ENCODE assay signal across 35 cellular contexts in the genomic region with DNA sequence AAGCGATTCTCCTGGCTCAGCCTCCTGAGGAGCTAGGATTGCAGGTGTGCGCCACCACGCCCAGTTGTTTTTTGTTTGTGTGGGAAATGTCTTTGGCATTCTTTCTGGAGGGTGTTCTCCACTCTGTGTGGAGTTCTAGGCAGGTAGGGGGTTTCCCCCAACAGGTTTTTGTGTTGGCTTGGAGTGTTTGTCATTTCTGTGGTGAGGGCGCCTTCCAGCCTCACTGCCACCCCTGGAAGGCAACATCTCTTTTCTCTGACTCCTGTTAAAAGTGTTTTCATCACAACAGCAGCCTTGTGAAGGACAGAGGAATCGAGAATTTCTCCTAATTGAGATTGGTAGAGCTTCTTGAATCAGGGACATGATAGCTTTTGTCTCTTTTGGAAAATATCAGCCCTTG.
"Had no signal": no experiment of that assay in that cellular context is flagged by ENCODE, and none has a peak within 500 bp of the region (broad histone marks: within the 10 kb centered on the region; RNA-seq: fewer than 3 reads in every experiment).

No MANE protein-coding gene starts in this region.

- H3K9me3 Mint-ChIP-seq: central memory CD8-positive, alpha-beta T cell; effector memory CD8-positive, alpha-beta T cell had no signal

- H3K4me3 ChIP-seq: ascending aorta, breast epithelium, cardiac muscle cell, esophagus muscularis mucosa, gastrocnemius medialis had no signal

- H3K27ac ChIP-seq: ascending aorta, breast epithelium, cardiac muscle cell, esophagus muscularis mucosa, foreskin keratinocyte, gastrocnemius medialis, WERI-Rb-1 had no signal

- FAIRE-seq: colon had no signal

- H3K27me3 ChIP-seq: ascending aorta, breast epithelium, cardiac muscle cell, foreskin keratinocyte had no signal

- H3K9me3 ChIP-seq: ascending aorta, gastrocnemius medialis had no signal

- H3K36me3 ChIP-seq: ascending aorta, breast epithelium, cardiac muscle cell, esophagus muscularis mucosa, gastrocnemius medialis, WERI-Rb-1 had no signal

- DNase-seq: activated CD4-positive, alpha-beta memory T cell treated with anti-CD3 and anti-CD28 coated beads for 36 hours; activated CD4-positive, alpha-beta T cell treated with anti-CD3 and anti-CD28 coated beads for 36 hours; activated CD4-positive, alpha-beta T cell treated with anti-CD3 and anti-CD28 coated beads, Interleukin-2, amount 10 ng/mL, durations not matched to agents 24 days and 14 days; activated CD4-positive, CD25-positive, alpha-beta regulatory T cell; activated CD4-positive, CD25-positive, alpha-beta regulatory T cell treated with anti-CD3 and anti-CD28 coated beads, Interleukin-2, amount 50 U/mL, for 72 hours; activated CD8-positive, alpha-beta memory T cell treated with anti-CD3 and anti-CD28 coated beads, Interleukin-2, amount 10 ng/mL, durations not matched to agents 7 days and 5 days; activated CD8-positive, alpha-beta memory T cell treated with anti-CD3 and anti-CD28 coated beads, Interleukin-2, amount 50 U/mL, for 4 hours; activated CD8-positive, alpha-beta T cell treated with anti-CD3 and anti-CD28 coated beads, Interleukin-2, amount 10 ng/mL, durations not matched to agents 7 days and 5 days; activated gamma-delta T cell; activated naive CD4-positive, alpha-beta T cell; activated naive CD4-positive, alpha-beta T cell treated with anti-CD3 and anti-CD28 coated beads, Interleukin-2, amount 10 ng/mL, durations not matched to agents 7 days and 5 days; activated naive CD8-positive, alpha-beta T cell treated with anti-CD3 and anti-CD28 coated beads, Interleukin-2, amount 10 ng/mL, durations not matched to agents 7 days and 5 days; activated T-cell treated with anti-CD3 and anti-CD28 coated beads, Interleukin-2, amount 50 U/mL, for 1 hour; activated T-cell treated with anti-CD3 and anti-CD28 coated beads, Interleukin-2, amount 50 U/mL, for 72 hours; cortex of kidney; dermis blood vessel endothelial cell; effector CD4-positive, alpha-beta T cell; effector memory CD8-positive, alpha-beta T cell; erythroblast; foreskin keratinocyte; gastrocnemius medialis; glutamatergic neuron; T-helper 1 cell; T-helper 17 cell; T1000; WERI-Rb-1 had no signal

- ATAC-seq: activated CD4-positive, alpha-beta T cell treated with anti-CD3 and anti-CD28 coated beads for 36 hours; activated CD8-positive, alpha-beta memory T cell treated with anti-CD3 and anti-CD28 coated beads, Interleukin-2, amount 10 ng/mL, durations not matched to agents 7 days and 5 days; activated CD8-positive, alpha-beta T cell treated with anti-CD3 and anti-CD28 coated beads, Interleukin-2, amount 10 ng/mL, durations not matched to agents 7 days and 5 days; activated naive CD4-positive, alpha-beta T cell treated with anti-CD3 and anti-CD28 coated beads, Interleukin-2, amount 50 U/mL, for 72 hours; activated T-cell treated with anti-CD3 and anti-CD28 coated beads, Interleukin-2, amount 50 U/mL, for 72 hours; effector memory CD8-positive, alpha-beta T cell; foreskin keratinocyte; gastrocnemius medialis; T-helper 17 cell had no signal

- H3K4me3 Mint-ChIP-seq: activated CD4-positive, alpha-beta memory T cell treated with anti-CD3 and anti-CD28 coated beads for 36 hours; activated CD4-positive, alpha-beta T cell treated with anti-CD3 and anti-CD28 coated beads for 36 hours; activated CD4-positive, alpha-beta T cell treated with anti-CD3 and anti-CD28 coated beads, Interleukin-2, amount 10 ng/mL, durations not matched to agents 24 days and 14 days; activated CD8-positive, alpha-beta memory T cell treated with anti-CD3 and anti-CD28 coated beads, Interleukin-2, amount 10 ng/mL, durations not matched to agents 7 days and 5 days; activated CD8-positive, alpha-beta T cell treated with anti-CD3 and anti-CD28 coated beads, Interleukin-2, amount 10 ng/mL, durations not matched to agents 7 days and 5 days; activated naive CD4-positive, alpha-beta T cell treated with anti-CD3 and anti-CD28 coated beads, Interleukin-2, amount 10 ng/mL, durations not matched to agents 7 days and 5 days; activated naive CD8-positive, alpha-beta T cell treated with anti-CD3 and anti-CD28 coated beads, Interleukin-2, amount 10 ng/mL, durations not matched to agents 7 days and 5 days; activated T-cell treated with anti-CD3 and anti-CD28 coated beads, Interleukin-2, amount 50 U/mL, for 72 hours; brain; central memory CD8-positive, alpha-beta T cell; effector memory CD8-positive, alpha-beta T cell; T-helper 17 cell; T-helper 2 cell treated with Interferon-gamma antibody and Interleukin-4, amounts not matched to agents 5 μg/mL and 100 μg/mL, for 36 hours had no signal

- H3K27ac Mint-ChIP-seq: activated CD4-positive, alpha-beta memory T cell treated with anti-CD3 and anti-CD28 coated beads for 36 hours; activated CD4-positive, alpha-beta T cell treated with anti-CD3 and anti-CD28 coated beads for 36 hours; activated CD4-positive, alpha-beta T cell treated with anti-CD3 and anti-CD28 coated beads, Interleukin-2, amount 10 ng/mL, durations not matched to agents 24 days and 14 days; activated CD8-positive, alpha-beta memory T cell treated with anti-CD3 and anti-CD28 coated beads, Interleukin-2, amount 10 ng/mL, durations not matched to agents 7 days and 5 days; activated CD8-positive, alpha-beta T cell treated with anti-CD3 and anti-CD28 coated beads, Interleukin-2, amount 10 ng/mL, durations not matched to agents 7 days and 5 days; activated naive CD4-positive, alpha-beta T cell treated with anti-CD3 and anti-CD28 coated beads, Interleukin-2, amount 10 ng/mL, durations not matched to agents 7 days and 5 days; activated naive CD4-positive, alpha-beta T cell treated with anti-CD3 and anti-CD28 coated beads, Interleukin-2, amount 50 U/mL, for 72 hours; activated T-cell treated with anti-CD3 and anti-CD28 coated beads, Interleukin-2, amount 50 U/mL, for 72 hours; brain; T-helper 17 cell; T-helper 2 cell treated with Interferon-gamma antibody and Interleukin-4, amounts not matched to agents 5 μg/mL and 100 μg/mL, for 36 hours had no signal

- H3K27me3 Mint-ChIP-seq: activated CD4-positive, alpha-beta memory T cell treated with anti-CD3 and anti-CD28 coated beads for 36 hours; activated CD4-positive, alpha-beta T cell treated with anti-CD3 and anti-CD28 coated beads for 36 hours; activated CD4-positive, alpha-beta T cell treated with anti-CD3 and anti-CD28 coated beads, Interleukin-2, amount 10 ng/mL, durations not matched to agents 24 days and 14 days; activated CD8-positive, alpha-beta memory T cell treated with anti-CD3 and anti-CD28 coated beads, Interleukin-2, amount 10 ng/mL, durations not matched to agents 7 days and 5 days; central memory CD8-positive, alpha-beta T cell; effector memory CD8-positive, alpha-beta T cell; T-helper 17 cell had no signal

- H3K4me1 ChIP-seq: ascending aorta, breast epithelium, esophagus muscularis mucosa, foreskin keratinocyte, gastrocnemius medialis had no signal
